Comparison of ENCODE assay signal across 17 cellular contexts in genomic region chr9:76876098-76876497, GRCh38. TPM values are rescaled to one million over a fixed set of nuclear protein-coding genes. Genes with fewer than 3 reads are reported as not detected.
DNase-seq lines count a peak whose midpoint lies in the region; ATAC-seq and TF ChIP-seq lines count a peak whose summit lies in the region.
"Had no signal": no experiment of that assay in that cellular context is flagged by ENCODE, and none has a peak within 500 bp of the region (broad histone marks: within the 10 kb centered on the region; RNA-seq: fewer than 3 reads in every experiment).

No MANE protein-coding gene starts in this region.

- no peak overlapping the region for H2BK12ac ChIP-seq in mesenchymal stem cell (ENCODE audit: low read length in 2 of 2)

- H3K27ac ChIP-seq in mesenchymal stem cell (ENCODE audit: low read length, poor library complexity, severe bottlenecking) (peak overlapping the region; percentile 30), transverse colon (peak overlapping the region; percentile 54 to 79 (median 64)), SJCRH30 (no peak overlapping the region)
- no peak overlapping the region for H3K27ac ChIP-seq in CD8-positive, alpha-beta T cell (ENCODE audit: low read depth, low read length)

- no peak overlapping the region for H2BK120ac ChIP-seq in mesenchymal stem cell (ENCODE audit: low read depth, low read length)

- no peak overlapping the region for H2BK15ac ChIP-seq in mesenchymal stem cell (ENCODE audit: low read depth, poor library complexity, severe bottlenecking)

- no peaks in the 10 kb centered on the region for H3K4me1 ChIP-seq in mesenchymal stem cell (ENCODE audit: control insufficient read depth, insufficient read depth, low read depth, low read length)
- peaks cover 0 to 12% (median 3%) of the 10 kb centered on the region in 4 donors for H3K4me1 ChIP-seq in transverse colon
- no peaks in the 10 kb centered on the region for H3K4me1 ChIP-seq in CD8-positive, alpha-beta T cell (ENCODE audit: insufficient read depth, low read length)
- no peaks in the 10 kb centered on the region for H3K4me1 ChIP-seq in SJCRH30

- H3K4ac ChIP-seq in mesenchymal stem cell (ENCODE audit: low read depth in 1 of 2, low read length in 2 of 2), result no peak overlapping the region

- peak; percentile 56 for TF ChIP-seq EP300 in transverse colon (IDR thresholded peaks at IDR 0.05; ENCODE audit: low read depth)

- no peak for TF ChIP-seq POLR2A in transverse colon (IDR thresholded peaks at IDR 0.05)

- no peaks in the 10 kb centered on the region for H3K36me3 Mint-ChIP-seq in CD8-positive, alpha-beta T cell

- no peak overlapping the region for H3K18ac ChIP-seq in mesenchymal stem cell (ENCODE audit: low read depth in 1 of 2, low read length in 2 of 2)

- WGBS in mesenchymal stem cell, result 68% methylated on average over 1 of the region's 2 CpGs
- 61 to 73% methylated on average over 2 of the region's 2 CpGs for WGBS in transverse colon (ENCODE audit: low coverage in 1 of 2), 2 donors

- H4K8ac ChIP-seq in mesenchymal stem cell (ENCODE audit: low read length), result no peak overlapping the region

- DNase-seq in M059J (ENCODE audit: low read depth) (peak; percentile 28), epithelial cell of esophagus (ENCODE audit: low read depth) (peak; percentile 15), mesenchymal stem cell (no peak), transverse colon (no peak), SJCRH30 (no peak), NCI-H1048 (lab: John Stamatoyannopoulos, UW) (no peak)
- no peak for DNase-seq in CD8-positive, alpha-beta T cell
- no peak for DNase-seq in stimulated activated CD4-positive, alpha-beta T cell treated with anti-CD3 and anti-CD28 coated beads, Interleukin-2, amount 100 ng/mL, for 24 hours
- DNase-seq: DMS53; NCI-H2029; NCI-H510A; nephron progenitor cell; OCI-M1; stimulated activated CD4-positive, alpha-beta T cell treated with anti-CD3 and anti-CD28 coated beads, Interleukin-4, amount 100 ng/mL, for 1 hour; trophoblast cell had no signal

- no peaks in the 10 kb centered on the region for H3K9me3 Mint-ChIP-seq in CD8-positive, alpha-beta T cell
- H3K9me3 Mint-ChIP-seq: activated T-helper 2 cell treated with anti-CD3 and anti-CD28 coated beads, Interferon-gamma antibody, Interleukin-2, Interleukin-4, amounts not matched to agents 10 μg/mL and 5 μg/mL and 100 μg/mL, durations not matched to agents 14 hours and 24 hours and 36 hours; nephron progenitor cell had no signal

- in situ Hi-C loops in transverse colon (cut with MboI; ENCODE audit: low pct_ligation_motif_present in 1 of 4, low pct_unique_long_range_greater_than_20kb in 1 of 4, low sequenced_read_pairs in 3 of 4), result no loop called here

- POLR2A ChIA-PET in CD8-positive, alpha-beta T cell (lab: Charles Lee), result no interaction called here

- H3K27me3 Mint-ChIP-seq in CD8-positive, alpha-beta T cell (ENCODE audit: low read depth), result peaks cover 3% of the 10 kb centered on the region

- no peak overlapping the region for H3K4me3 ChIP-seq in epithelial cell of esophagus (ENCODE audit: low read length)
- H3K4me3 ChIP-seq in mesenchymal stem cell (ENCODE audit: insufficient read depth in 1 of 2, low read depth in 1 of 2, low read length in 2 of 2), result no peak overlapping the region
- no peak overlapping the region for H3K4me3 ChIP-seq in transverse colon
- H3K4me3 ChIP-seq in CD8-positive, alpha-beta T cell (ENCODE audit: low read depth, low read length), result no peak overlapping the region
- H3K4me3 ChIP-seq in SJCRH30, result no peak overlapping the region
- H3K4me3 ChIP-seq: lung had no signal

- no peak overlapping the region for H3K4me3 Mint-ChIP-seq in CD8-positive, alpha-beta T cell
- H3K4me3 Mint-ChIP-seq: nephron progenitor cell had no signal

- no peak for TF ChIP-seq CTCF in epithelial cell of esophagus (IDR thresholded peaks at IDR 0.05; ENCODE audit: insufficient read depth, low read depth, low read length, missing control alignments)
- TF ChIP-seq CTCF in transverse colon (IDR thresholded peaks at IDR 0.05), result no peak
- no peak for TF ChIP-seq CTCF in CD8-positive, alpha-beta T cell (IDR thresholded peaks at IDR 0.05)

- H2AK5ac ChIP-seq in mesenchymal stem cell (ENCODE audit: low read length, severe bottlenecking), result no peak overlapping the region

- no peak overlapping the region for H3K4me2 ChIP-seq in mesenchymal stem cell (ENCODE audit: low read length, poor library complexity, severe bottlenecking)

- intact Hi-C loops in transverse colon (cut with DNase I; ENCODE audit: low total_unique reads), result no loop called here
- intact Hi-C loops in CD8-positive, alpha-beta T cell (cut with DNase I, micrococcal nuclease), result loop anchor here in 1 of 2 experiments (10.0 kb wide), 1 partner anchor 59 kb away; no protein-coding TSS in a partner anchor

- no peak overlapping the region for H3K23ac ChIP-seq in mesenchymal stem cell (ENCODE audit: low read length in 2 of 2)

- CTCF ChIA-PET in CD8-positive, alpha-beta T cell (lab: Charles Lee), result no interaction called here

- H3K9ac ChIP-seq in mesenchymal stem cell (ENCODE audit: low read length), result peak overlapping the region; percentile 61

- H3K9me3 ChIP-seq in mesenchymal stem cell (ENCODE audit: control insufficient read depth, low read length), result no peaks in the 10 kb centered on the region
- no peaks in the 10 kb centered on the region for H3K9me3 ChIP-seq in transverse colon
- no peaks in the 10 kb centered on the region for H3K9me3 ChIP-seq in CD8-positive, alpha-beta T cell (ENCODE audit: low read length)
- H3K9me3 ChIP-seq in SJCRH30 (replicated peaks), result no peaks in the 10 kb centered on the region; the same call in 1 of the 2 replicates

- no peaks in the 10 kb centered on the region for H3K4me1 Mint-ChIP-seq in CD8-positive, alpha-beta T cell (ENCODE audit: low read depth)

- H3K79me1 ChIP-seq in mesenchymal stem cell (replicated peaks; ENCODE audit: low read length, poor library complexity, severe bottlenecking), result no peaks in the 10 kb centered on the region

- H2BK5ac ChIP-seq in mesenchymal stem cell (ENCODE audit: low read depth, low read length, poor library complexity, severe bottlenecking), result no peak overlapping the region

- H3K27me3 ChIP-seq in mesenchymal stem cell (ENCODE audit: control insufficient read depth in 1 of 2, insufficient read depth in 1 of 2, low read length in 2 of 2), result no peaks in the 10 kb centered on the region
- H3K27me3 ChIP-seq in transverse colon, result no peaks in the 10 kb centered on the region
- no peaks in the 10 kb centered on the region for H3K27me3 ChIP-seq in CD8-positive, alpha-beta T cell (ENCODE audit: insufficient read depth, low read length)
- H3K27me3 ChIP-seq in SJCRH30, result no peaks in the 10 kb centered on the region

- no peak overlapping the region for H3K27ac Mint-ChIP-seq in CD8-positive, alpha-beta T cell
- H3K27ac Mint-ChIP-seq: activated T-helper 2 cell treated with anti-CD3 and anti-CD28 coated beads, Interferon-gamma antibody, Interleukin-2, Interleukin-4, amounts not matched to agents 10 μg/mL and 5 μg/mL and 100 μg/mL, durations not matched to agents 14 hours and 24 hours and 36 hours; nephron progenitor cell had no signal

- no peak overlapping the region for H4K91ac ChIP-seq in mesenchymal stem cell (ENCODE audit: low read length)

- H3K14ac ChIP-seq in mesenchymal stem cell (ENCODE audit: low read length in 2 of 2), result no peak overlapping the region

- H3K36me3 ChIP-seq in mesenchymal stem cell (ENCODE audit: control insufficient read depth in 1 of 2, insufficient read depth in 2 of 2, low read depth in 1 of 2, low read length in 2 of 2) (no peaks in the 10 kb centered on the region), transverse colon (no peaks in the 10 kb centered on the region), SJCRH30 (no peaks in the 10 kb centered on the region)
- H3K36me3 ChIP-seq in CD8-positive, alpha-beta T cell (ENCODE audit: insufficient read depth, low read length), result no peaks in the 10 kb centered on the region

- ATAC-seq in CD8-positive, alpha-beta T cell, result no peak

- no peak overlapping the region for H2AFZ ChIP-seq in mesenchymal stem cell (ENCODE audit: low read depth, low read length)

RNA-seq across cellular contexts. Expression of gene PRUNE2, which starts 29.8 kb away (rescaled TPM):
- 4.8 and 7.2 TPM in 2 replicates for total RNA-seq in M059J (2014; rRNA removed; shearing (Covaris generic))
- polyA plus RNA-seq in mesenchymal stem cell (2013, experiment 1 of 2), result 0.72 TPM
- 0.73 TPM for polyA plus RNA-seq in mesenchymal stem cell (2013, experiment 2 of 2)
- total RNA-seq in transverse colon, result 100 to 1,000 TPM in 1 of 4 donors, 10 to 100 TPM in 3; 67.6 to 105 (median 95.6) TPM
- total RNA-seq in CD8-positive, alpha-beta T cell, result not detected
- 24.5 and 25.0 TPM in 2 replicates for total RNA-seq in SJCRH30 (2014; rRNA removed; shearing (Covaris generic))

Comparison
In these comparisons a context has a peak if more than half of its experiments do, and no peak if none do; other contexts are left out.
1. DNase-seq: peak in M059J (single experiment) and epithelial cell of esophagus (single experiment); none in mesenchymal stem cell (single experiment), transverse colon (single experiment), CD8-positive, alpha-beta T cell (0 of 7), SJCRH30 (0 of 2), NCI-H1048 (single experiment) and stimulated activated CD4-positive, alpha-beta T cell treated with anti-CD3 and anti-CD28 coated beads, Interleukin-2, amount 100 ng/mL, for 24 hours (0 of 2).
2. H3K27ac ChIP-seq: peak in mesenchymal stem cell (single experiment) and transverse colon (4 of 4); none in CD8-positive, alpha-beta T cell (single experiment) and SJCRH30 (single experiment).